In the genomic region with DNA sequence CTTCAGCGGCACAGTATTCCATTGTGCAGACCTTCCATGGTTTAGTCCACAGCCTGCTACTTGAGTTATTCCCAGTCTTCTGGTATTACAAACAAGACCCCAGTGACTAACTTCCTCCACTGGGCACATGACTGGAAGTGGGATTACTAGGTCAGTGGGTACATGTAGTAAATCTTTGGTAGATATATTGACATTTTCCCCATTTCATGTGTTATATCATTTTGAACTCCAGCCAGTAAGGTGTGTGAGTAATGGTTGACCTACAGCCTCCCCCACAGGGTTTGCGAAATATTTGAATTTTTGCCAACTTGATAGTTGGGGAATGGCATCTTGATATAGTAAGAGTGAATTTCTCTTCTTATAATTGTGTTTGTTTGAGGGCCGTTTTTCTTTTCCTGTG, we compare ENCODE assay signal across 17 cellular contexts. TPM values are rescaled to one million over a fixed set of nuclear protein-coding genes. Genes with fewer than 3 reads are reported as not detected.
DNase-seq lines count a peak whose midpoint lies in the region; ATAC-seq and TF ChIP-seq lines count a peak whose summit lies in the region.
"Had no signal": no experiment of that assay in that cellular context is flagged by ENCODE, and none has a peak within 500 bp of the region (broad histone marks: within the 10 kb centered on the region; RNA-seq: fewer than 3 reads in every experiment).

No MANE protein-coding gene starts in this region.

- ATAC-seq in omental fat pad (ENCODE audit: low FRiP score) (peak; percentile 42), HG03196 (IDR thresholded peaks at IDR 0.05; ENCODE audit: unreplicated experiment) (no peak)

- no peak for TF ChIP-seq RAD21 in SK-N-SH (IDR thresholded peaks at IDR 0.05; ENCODE audit: low read length)

- H3K27me3 ChIP-seq in SK-N-SH (ENCODE audit: insufficient read depth) = no peaks in the 10 kb centered on the region
- H3K27me3 ChIP-seq in endodermal cell (ENCODE audit: control insufficient read depth, insufficient read depth, low read length, poor library complexity, severe bottlenecking) = no peaks in the 10 kb centered on the region
- H3K27me3 ChIP-seq: BLaER1 treated with 17β-estradiol and CSF1 and Interleukin-3, amounts not matched to agents 10 nM and 100 nM; suprapubic skin had no signal

- H3K4me1 ChIP-seq in SK-N-SH (ENCODE audit: control insufficient read depth in 1 of 2, insufficient read depth in 2 of 2, low read depth in 1 of 2, low read length in 1 of 2) (peaks cover 0 to 18% of the 10 kb centered on the region in 2 experiments; a peak in 2 of 4 replicates), endodermal cell (ENCODE audit: control insufficient read depth, insufficient read depth, low read length) (no peaks in the 10 kb centered on the region)

- no peak overlapping the region for H3K4me2 ChIP-seq in SK-N-SH
- H3K4me2 ChIP-seq: BLaER1 treated with 17β-estradiol and CSF1 and Interleukin-3, amounts not matched to agents 10 nM and 100 nM had no signal

- H3K4me1 Mint-ChIP-seq in endodermal cell (no peaks in the 10 kb centered on the region), glutamatergic neuron (ENCODE audit: low read depth, unreplicated experiment) (peaks cover 7% of the 10 kb centered on the region)
- H3K4me1 Mint-ChIP-seq: activated B cell treated with CpG ODN at 0.5 μM for 24 hours, memory B cell had no signal

- H3K27ac ChIP-seq in SK-N-SH (ENCODE audit: low read depth in 2 of 2, low read length in 1 of 2) (no peak overlapping the region), endodermal cell (ENCODE audit: low read depth, low read length) (no peak overlapping the region)
- H3K27ac ChIP-seq: BLaER1 treated with 17β-estradiol and CSF1 and Interleukin-3, amounts not matched to agents 10 nM and 100 nM; suprapubic skin had no signal

- H2AFZ ChIP-seq in SK-N-SH (ENCODE audit: low read depth) = no peak overlapping the region

- no peaks in the 10 kb centered on the region for H3K9me3 ChIP-seq in SK-N-SH
- H3K9me3 ChIP-seq in endodermal cell (ENCODE audit: control insufficient read depth, low read length) = peaks cover 12% of the 10 kb centered on the region
- H3K9me3 ChIP-seq: suprapubic skin had no signal

- H3K27me3 Mint-ChIP-seq in endodermal cell (ENCODE audit: insufficient read depth) = no peaks in the 10 kb centered on the region
- no peaks in the 10 kb centered on the region for H3K27me3 Mint-ChIP-seq in glutamatergic neuron (ENCODE audit: unreplicated experiment)
- H3K27me3 Mint-ChIP-seq: activated B cell treated with CpG ODN at 0.5 μM for 24 hours, memory B cell had no signal

- H3K36me3 Mint-ChIP-seq in endodermal cell (ENCODE audit: low read depth) (peaks cover 18% of the 10 kb centered on the region), glutamatergic neuron (ENCODE audit: unreplicated experiment) (peaks cover 7% of the 10 kb centered on the region)

- H4K20me1 ChIP-seq in SK-N-SH (ENCODE audit: insufficient read depth) = no peaks in the 10 kb centered on the region
- H4K20me1 ChIP-seq: BLaER1 treated with 17β-estradiol and CSF1 and Interleukin-3, amounts not matched to agents 10 nM and 100 nM had no signal

- 81% methylated on average over 3 of the region's 3 CpGs for WGBS in SK-N-SH (ENCODE audit: low lambda C conversion rate)
- WGBS in endodermal cell (ENCODE audit: insufficient coverage in 1 of 2, insufficient read length in 1 of 2), 2 experiments = 90% methylated on average over 2 of the region's 3 CpGs; no CpG with 5 or more reads in 1 of the 2 experiments

- peaks cover 4% of the 10 kb centered on the region; the same call in 1 of the 2 replicates for H3K79me2 ChIP-seq in SK-N-SH (ENCODE audit: insufficient read depth)

- CTCF ChIA-PET in SK-N-SH (lab: Yijun Ruan, JAX) = no interaction called here

- H3K36me3 ChIP-seq in SK-N-SH (replicated peaks in 1 of 2; ENCODE audit: control insufficient read depth in 1 of 2, insufficient read depth in 2 of 2, low read length in 1 of 2) (peaks cover 0 to 25% of the 10 kb centered on the region in 2 experiments), endodermal cell (ENCODE audit: control insufficient read depth, insufficient read depth, low read length) (peaks cover 4% of the 10 kb centered on the region)
- H3K36me3 ChIP-seq: suprapubic skin had no signal

- H3K9ac ChIP-seq in SK-N-SH = no peak overlapping the region
- no peak overlapping the region for H3K9ac ChIP-seq in endodermal cell (ENCODE audit: extremely low read depth, low read length, poor library complexity, severe bottlenecking)
- H3K9ac ChIP-seq: BLaER1 treated with 17β-estradiol and CSF1 and Interleukin-3, amounts not matched to agents 10 nM and 100 nM had no signal

- H3K4me3 ChIP-seq in SK-N-SH (ENCODE audit: low read depth in 2 of 2, low read length in 1 of 2) (no peak overlapping the region), endodermal cell (ENCODE audit: low read length) (no peak overlapping the region)
- H3K4me3 ChIP-seq: BLaER1 treated with 17β-estradiol and CSF1 and Interleukin-3, amounts not matched to agents 10 nM and 100 nM; suprapubic skin had no signal

- TF ChIP-seq EP300 in SK-N-SH (IDR thresholded peaks at IDR 0.05; ENCODE audit: borderline replicate concordance in 1 of 2, low read depth in 1 of 2, low read length in 1 of 2) = no peak

- H3K4me3 Mint-ChIP-seq in endodermal cell (no peak overlapping the region), glutamatergic neuron (ENCODE audit: unreplicated experiment) (no peak overlapping the region)
- H3K4me3 Mint-ChIP-seq: activated B cell treated with CpG ODN at 0.5 μM for 24 hours, memory B cell, nephron had no signal

- DNase-seq in LoVo (ENCODE audit: low spot score) (peak; percentile 50), SK-N-SH (no peak), endodermal cell (peak; percentile 13), omental fat pad (ENCODE audit: low spot score) (no peak), OCI-M2 (lab: John Stamatoyannopoulos, UW; ENCODE audit: unreplicated experiment) (no peak), glutamatergic neuron (no peak)
- DNase-seq: activated B cell treated with CpG ODN at 0.5 μM for 24 hours; activated CD8-positive, alpha-beta memory T cell treated with anti-CD3 and anti-CD28 coated beads for 24 hours; effector memory CD4-positive, alpha-beta T cell; NCI-H524 treated with DMSO at 0.1 percent for 48 hours; stimulated activated CD4-positive, alpha-beta T cell treated with anti-CD3 and anti-CD28 coated beads, Interleukin-1b, Interleukin-23, amount 100 ng/mL, for 48 hours; T-helper 1 cell had no signal

- POLR2A ChIA-PET in SK-N-SH (lab: Yijun Ruan, JAX) = no interaction called here

- H3K27ac Mint-ChIP-seq in endodermal cell (no peak overlapping the region), glutamatergic neuron (ENCODE audit: unreplicated experiment) (no peak overlapping the region)
- H3K27ac Mint-ChIP-seq: activated B cell treated with CpG ODN at 0.5 μM for 24 hours, memory B cell, nephron had no signal

- no peak for TF ChIP-seq CTCF in SK-N-SH (IDR thresholded peaks at IDR 0.05)
- TF ChIP-seq CTCF in endodermal cell (conservative IDR thresholded peaks at IDR 0.05) = no peak
- TF ChIP-seq CTCF in omental fat pad (IDR thresholded peaks at IDR 0.05) = no peak
- no peak for TF ChIP-seq CTCF in glutamatergic neuron (IDR thresholded peaks at IDR 0.05; ENCODE audit: partially characterized antibody, unreplicated experiment)

- no peaks in the 10 kb centered on the region for H3K9me2 ChIP-seq in SK-N-SH

- no peaks in the 10 kb centered on the region for H3F3A ChIP-seq in SK-N-SH (replicated peaks; ENCODE audit: insufficient read depth)

- H3K9me3 Mint-ChIP-seq in endodermal cell = peaks cover 20% of the 10 kb centered on the region
- H3K9me3 Mint-ChIP-seq in glutamatergic neuron (ENCODE audit: unreplicated experiment) = peaks cover 5% of the 10 kb centered on the region

TF ChIP-seq in SK-N-SH, 30 proteins besides CTCF, POLR2A, EP300 and RAD21:
- TF ChIP-seq NFIC (IDR thresholded peaks at IDR 0.05; ENCODE audit: borderline replicate concordance) (peak; percentile 69), CHD2 (IDR thresholded peaks at IDR 0.05; ENCODE audit: low read length, partially characterized antibody) (no peak)

RNA-seq across cellular contexts. Expression of gene RNF144A, which starts 58.8 kb away (rescaled TPM):
- polyA plus RNA-seq in SK-N-SH (2012; rRNA removed) = 15.6 and 17.3 TPM in 2 replicates
- 9.8 and 15.5 TPM in 2 replicates for polyA plus RNA-seq in SK-N-SH (2012; cell fraction: cytosol; rRNA removed)
- 11.6 and 14.5 TPM in 2 replicates for polyA plus RNA-seq in SK-N-SH (2012; cell fraction: nucleus; rRNA removed)
- total RNA-seq in endodermal cell (10 to 100 TPM; 12.4 to 26.0 TPM), omental fat pad (10 to 100 TPM; 12.6 to 39.9 (median 16.3) TPM), glutamatergic neuron (ENCODE audit: unreplicated experiment) (40.2 TPM)
- polyA plus RNA-seq in endodermal cell (2013, experiment 1 of 2) = 31.7 TPM
- polyA plus RNA-seq in endodermal cell (2013, experiment 2 of 2) = 25.7 TPM

Comparison
In these comparisons a context has a peak if more than half of its experiments do, and no peak if none do; other contexts are left out.
1. DNase-seq: peak in LoVo (single experiment) and endodermal cell (single experiment); none in SK-N-SH (single experiment), omental fat pad (single experiment), OCI-M2 (single experiment) and glutamatergic neuron (single experiment).